ENCODE assay signal across 1 cellular context in the genomic region with DNA sequence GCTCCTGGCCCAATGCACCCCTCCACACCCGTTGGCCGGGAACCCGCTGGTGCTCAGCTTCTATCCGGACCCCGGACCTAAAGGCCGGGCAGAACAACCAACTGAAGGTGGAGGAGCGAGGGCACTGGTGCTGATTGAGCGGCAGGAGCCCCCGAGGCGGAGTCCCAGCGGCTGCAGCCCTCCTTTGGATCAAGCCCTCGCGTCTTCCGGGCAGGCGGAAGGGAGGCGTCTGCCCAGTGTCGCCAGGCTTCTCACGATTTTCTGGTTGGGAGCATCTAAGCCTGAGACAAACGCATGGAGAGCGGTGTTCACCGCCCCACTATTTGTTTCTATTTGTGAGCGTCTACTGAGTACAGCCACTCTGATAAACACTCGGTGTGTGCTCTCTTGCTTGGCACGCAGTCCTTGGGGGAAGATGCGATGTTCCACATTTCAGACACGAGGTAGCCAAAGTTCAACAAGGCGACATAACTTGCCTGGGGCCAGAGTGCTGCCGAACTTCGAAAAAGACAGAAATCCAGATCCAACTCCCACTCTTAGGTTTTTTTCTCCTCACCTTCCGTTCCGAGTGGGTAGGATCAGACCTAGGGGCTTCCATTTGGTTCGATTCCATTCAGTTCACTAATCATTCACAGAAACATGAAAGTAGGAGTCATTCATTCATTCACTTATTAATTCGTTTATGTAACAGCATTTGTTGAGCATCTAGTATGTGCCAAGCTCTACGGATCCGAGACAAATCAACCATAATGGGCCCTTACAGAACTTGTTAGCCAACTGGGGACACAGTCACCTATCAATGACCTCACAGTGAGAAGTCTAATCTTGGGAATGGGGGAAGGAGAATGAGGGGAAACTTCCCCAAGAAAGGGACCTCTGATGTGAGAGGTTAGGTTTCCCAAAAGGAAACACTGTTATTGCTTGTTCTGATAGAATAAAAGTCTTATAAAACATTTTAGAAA.
TF ChIP-seq lines count a peak whose summit lies in the region.

No MANE protein-coding gene starts in this region.

TF ChIP-seq in A549, 52 proteins besides CTCF, POLR2A, EP300 and RAD21 (continued from another document):
- TF ChIP-seq RNF2 (IDR thresholded peaks at IDR 0.05; ENCODE audit: borderline replicate concordance, low read depth), result no peak
- TF ChIP-seq GATA3 (IDR thresholded peaks at IDR 0.05; ENCODE audit: borderline replicate concordance), result no peak
- TF ChIP-seq SMC3 (IDR thresholded peaks at IDR 0.05), result no peak
